Comparison of ENCODE assay signal across 13 cellular contexts in the genomic region with DNA sequence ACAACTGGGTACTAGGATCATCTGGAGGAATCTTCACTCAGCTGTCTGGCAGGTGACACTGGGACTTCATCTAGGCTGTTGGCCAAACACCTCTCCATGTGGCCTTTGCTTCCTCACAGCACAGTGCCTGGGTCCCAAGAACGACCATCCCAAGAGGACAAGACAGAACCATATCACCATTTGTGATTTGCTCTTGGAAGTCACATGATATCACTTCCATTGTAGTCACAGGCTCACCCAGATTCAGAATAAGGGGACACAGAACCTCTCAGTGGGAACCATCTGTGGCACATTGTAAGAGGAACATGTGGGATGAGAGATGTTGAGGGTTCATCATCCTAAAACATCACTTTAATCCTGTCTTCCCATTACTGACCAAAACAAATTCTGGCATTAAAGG.
"Had no signal": no experiment of that assay in that cellular context is flagged by ENCODE, and none has a peak within 500 bp of the region (broad histone marks: within the 10 kb centered on the region; RNA-seq: fewer than 3 reads in every experiment).

No MANE protein-coding gene starts in this region.

- H3K27ac ChIP-seq: gastroesophageal sphincter, suprapubic skin, upper lobe of left lung had no signal

- H3K27me3 ChIP-seq: gastroesophageal sphincter, suprapubic skin, upper lobe of left lung had no signal

- H3K27me3 Mint-ChIP-seq: activated naive CD4-positive, alpha-beta T cell treated with anti-CD3 and anti-CD28 coated beads, Interleukin-2, amount 50 U/mL, for 24 hours had no signal

- ATAC-seq: gastroesophageal sphincter; stimulated activated naive CD8-positive, alpha-beta T cell treated with anti-CD3 and anti-CD28 coated beads, Interleukin-15, Interleukin-2, amounts not matched to agents 100 U/mL and 50 U/mL, for 24 hours had no signal

- H3K27ac Mint-ChIP-seq: nephron progenitor cell had no signal

- H3K4me3 ChIP-seq: gastroesophageal sphincter, lung, SK-N-MC, suprapubic skin, upper lobe of left lung had no signal

- H3K9me3 ChIP-seq: gastroesophageal sphincter, suprapubic skin, upper lobe of left lung had no signal

- H3K9me3 Mint-ChIP-seq: activated naive CD4-positive, alpha-beta T cell treated with anti-CD3 and anti-CD28 coated beads, Interleukin-2, amount 50 U/mL, for 24 hours; nephron progenitor cell had no signal

- DNase-seq: activated CD4-positive, alpha-beta T cell treated with anti-CD3 and anti-CD28 coated beads, Interleukin-2, amount 50 U/mL, for 48 hours; activated CD4-positive, CD25-positive, alpha-beta regulatory T cell; dermis blood vessel endothelial cell; nephron progenitor cell; stimulated activated CD4-positive, alpha-beta T cell treated with anti-CD3 and anti-CD28 coated beads, Interleukin-4, amount 100 ng/mL, for 1 hour; stimulated activated CD8-positive, alpha-beta memory T cell treated with anti-CD3 and anti-CD28 coated beads, Interleukin-4, amount 100 ng/mL, for 48 hours; stimulated activated naive CD8-positive, alpha-beta T cell treated with anti-CD3 and anti-CD28 coated beads, Interleukin-15, Interleukin-2, amounts not matched to agents 100 U/mL and 50 U/mL, for 24 hours; upper lobe of left lung had no signal
